In the genomic region with DNA sequence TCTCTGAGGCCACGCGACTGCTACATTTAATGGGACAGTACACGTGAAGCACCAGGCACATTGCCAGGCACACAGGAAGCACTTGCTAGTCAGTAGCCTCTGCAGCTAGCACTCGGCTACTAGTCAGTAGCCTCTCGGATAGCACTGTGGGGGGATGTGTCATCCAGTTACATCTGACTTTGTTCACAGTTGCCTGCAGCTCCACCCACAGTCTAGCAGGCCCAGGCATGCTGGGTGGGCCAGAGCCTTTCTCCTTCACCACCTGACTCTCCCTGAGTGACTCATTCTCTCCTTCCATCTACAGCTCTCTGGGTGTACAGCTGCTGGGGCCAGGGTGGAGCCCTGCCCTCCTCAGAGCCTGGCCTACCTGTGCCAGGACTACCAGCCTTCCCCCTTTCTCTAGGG, we compare ENCODE assay signal across 8 cellular contexts. TPM values are rescaled to one million over a fixed set of nuclear protein-coding genes. Genes with fewer than 3 reads are reported as not detected.
DNase-seq lines count a peak whose midpoint lies in the region; ATAC-seq, FAIRE-seq and TF ChIP-seq lines count a peak whose summit lies in the region.

No MANE protein-coding gene starts in this region.

- H3K4me1 ChIP-seq in K562 (replicated peaks in 1 of 2; ENCODE audit: control insufficient read depth in 2 of 2, insufficient read depth in 2 of 2, low read length in 2 of 2): peaks cover 3 to 27% of the 10 kb centered on the region in 2 experiments; a peak in 4 of 5 replicates
- peaks cover 16 to 44% of the 10 kb centered on the region in 2 donors for H3K4me1 ChIP-seq in mucosa of rectum (ENCODE audit: control insufficient read depth in 2 of 2, insufficient read depth in 2 of 2, low read length in 2 of 2)
- no peaks in the 10 kb centered on the region for H3K4me1 ChIP-seq in MM.1S (ENCODE audit: low read length)

- no peaks in the 10 kb centered on the region for H3K79me2 ChIP-seq in K562 (ENCODE audit: control insufficient read depth, insufficient read depth, low read length)
- no peaks in the 10 kb centered on the region for H3K79me2 ChIP-seq in MM.1S (ENCODE audit: low read length)

- no peak for TF ChIP-seq CTCF in GM13976 (IDR thresholded peaks at IDR 0.05; ENCODE audit: borderline replicate concordance, control extremely low read depth, extremely low read depth, insufficient read depth, missing control alignments)
- no peak for TF ChIP-seq CTCF in K562 (IDR thresholded peaks at IDR 0.05 in 2 of 3, conservative IDR thresholded peaks at IDR 0.05 in 1 of 3; ENCODE audit: insufficient read depth in 2 of 3, low read depth in 1 of 3, low read length in 3 of 3)
- TF ChIP-seq CTCF in MM.1S (IDR thresholded peaks at IDR 0.05; ENCODE audit: low read length): no peak

- no peak overlapping the region for H3K4me3 ChIP-seq in K562
- no peak overlapping the region for H3K4me3 ChIP-seq in mucosa of rectum (ENCODE audit: low read length in 2 of 2)
- H3K4me3 ChIP-seq in MM.1S (ENCODE audit: low read length): no peak overlapping the region

- WGBS in K562 (ENCODE audit: insufficient coverage, low coverage, missing lambda C conversion rate): 28% methylated on average over 5 of the region's 5 CpGs

- H3K9me3 ChIP-seq in K562 (replicated peaks; ENCODE audit: control insufficient read depth, insufficient read depth, low read depth, low read length): no peaks in the 10 kb centered on the region
- H3K9me3 ChIP-seq in mucosa of rectum (ENCODE audit: control insufficient read depth in 2 of 2, low read length in 2 of 2): no peaks in the 10 kb centered on the region
- H3K9me3 ChIP-seq in MM.1S (replicated peaks; ENCODE audit: insufficient read depth, low read length): no peaks in the 10 kb centered on the region

- intact Hi-C loops in K562 (cut with micrococcal nuclease): no loop called here

- H3K27ac ChIP-seq in K562 (ENCODE audit: extremely low read depth, low read depth, low read length) (no peak overlapping the region), mucosa of rectum (ENCODE audit: low read depth in 2 of 2, low read length in 2 of 2) (peak overlapping the region; percentile 73 to 82), MM.1S (ENCODE audit: low read length) (no peak overlapping the region)

- H3K36me3 ChIP-seq in K562 (ENCODE audit: control insufficient read depth, insufficient read depth, low read length): no peaks in the 10 kb centered on the region
- H3K36me3 ChIP-seq in mucosa of rectum (ENCODE audit: control insufficient read depth in 2 of 2, insufficient read depth in 2 of 2, low read length in 2 of 2): peaks cover 26 to 33% of the 10 kb centered on the region in 2 donors
- H3K36me3 ChIP-seq in MM.1S (replicated peaks; ENCODE audit: insufficient read depth, low read length): no peaks in the 10 kb centered on the region

- H2AFZ ChIP-seq in K562 (ENCODE audit: low read depth, low read length) (0 out of 2 replicates have a peak overlapping the region, but pooled peaks have one; percentile 1), MM.1S (ENCODE audit: low read length) (no peak overlapping the region)

- H4K20me1 ChIP-seq in K562 (replicated peaks; ENCODE audit: control insufficient read depth, insufficient read depth, low read length) (peaks cover 12% of the 10 kb centered on the region), MM.1S (ENCODE audit: insufficient read depth, low read length) (no peaks in the 10 kb centered on the region)

- no peaks in the 10 kb centered on the region for H3K9me2 ChIP-seq in MM.1S (replicated peaks; ENCODE audit: insufficient read depth, low read length)

- H3K4me2 ChIP-seq in K562 (ENCODE audit: insufficient read depth, low read length): no peak overlapping the region
- no peak overlapping the region for H3K4me2 ChIP-seq in MM.1S (ENCODE audit: low read depth, low read length)

- CTCF ChIA-PET in K562 (lab: Yijun Ruan, JAX; ENCODE audit: low intra/inter-chr PET ratio): no interaction called here

- no peaks in the 10 kb centered on the region for H3K9me1 ChIP-seq in K562 (ENCODE audit: control insufficient read depth, insufficient read depth, low read length)

- in situ Hi-C loops in GM13976 (cut with MboI; ENCODE audit: low sequenced_read_pairs, unreplicated experiment) (no loop called here), K562 (cut with MboI) (no loop called here)

- H3F3A ChIP-seq in MM.1S (ENCODE audit: insufficient read depth, low read length): no peaks in the 10 kb centered on the region

- H3K9ac ChIP-seq in K562 (ENCODE audit: insufficient read depth in 1 of 2, low read depth in 2 of 2, low read length in 2 of 2) (peak overlapping the region in 1 of 2 experiments; percentile 10; a peak in 1 of 4 replicates), mucosa of rectum (ENCODE audit: low read depth in 1 of 2, low read length in 2 of 2) (peak overlapping the region in 1 of 2 donors; percentile 22), MM.1S (ENCODE audit: low read length) (no peak overlapping the region)

- H3K27me3 ChIP-seq in K562 (ENCODE audit: control insufficient read depth in 2 of 2, insufficient read depth in 2 of 2, low read length in 2 of 2) (peaks cover 14 to 83% of the 10 kb centered on the region in 2 experiments; a peak in 4 of 5 replicates), mucosa of rectum (ENCODE audit: control insufficient read depth in 2 of 2, insufficient read depth in 2 of 2, low read length in 2 of 2) (no peaks in the 10 kb centered on the region), MM.1S (replicated peaks; ENCODE audit: insufficient read depth, low read length) (no peaks in the 10 kb centered on the region)

- no TSS peak for BruUV-seq in K562 (replicated peaks; lab: Mats Ljungman, UMichigan)

- ATAC-seq in HG03439 (IDR thresholded peaks at IDR 0.05; ENCODE audit: unreplicated experiment) (peak; percentile 88), K562 (peak; percentile 72)

- DNase-seq in GM13976 (ENCODE audit: low spot score): peak; percentile 79
- peak; percentile 31 for DNase-seq in OCI-M1 (lab: John Stamatoyannopoulos, UW)
- DNase-seq in K562 (ENCODE audit: extremely low read depth in 1 of 4, low spot score in 3 of 4): peak; percentile 72 to 78 (median 74)
- DNase-seq in ureter (ENCODE audit: low spot score): peak; percentile 90
- no peak for DNase-seq in NCI-H524 treated with DMSO at 0.1 percent for 48 hours (lab: John Stamatoyannopoulos, UW)
- no peak for DNase-seq in MM.1S

- no peak for TF ChIP-seq POLR2A in K562 (conservative IDR thresholded peaks at IDR 0.05)

- no peak for TF ChIP-seq RAD21 in K562 (CRISPR knock-in tag; conservative IDR thresholded peaks at IDR 0.05 in 1 of 2, IDR thresholded peaks at IDR 0.05 in 1 of 2)

- POLR2A ChIA-PET in K562 (lab: Yijun Ruan, JAX): interaction anchor here (0.7 to 2.4 kb wide), 3 partner anchors 10 to 353 kb away, joined by 3 to 9 read pairs (median 3); no protein-coding TSS in a partner anchor

- TF ChIP-seq EP300 in K562 (IDR thresholded peaks at IDR 0.05; ENCODE audit: low read length): no peak

- FAIRE-seq in K562 (lab: Jason Lieb, UNC): peak; percentile 90

TF ChIP-seq in K562, 482 proteins besides CTCF, POLR2A, EP300 and RAD21 (continues in another document):
- TF ChIP-seq MEIS2 (IDR thresholded peaks at IDR 0.05; ENCODE audit: partially characterized antibody): no peak
- TF ChIP-seq SMARCE1 (IDR thresholded peaks at IDR 0.05): 0 out of 2 replicates have a peak, but pooled peaks have one; percentile 49
- TF ChIP-seq CHD2 (IDR thresholded peaks at IDR 0.05; ENCODE audit: low read depth, low read length): no peak
- no peak for TF ChIP-seq KDM1A (IDR thresholded peaks at IDR 0.05)
- TF ChIP-seq MAX (CRISPR knock-in tag; IDR thresholded peaks at IDR 0.05): peak; percentile 57
- TF ChIP-seq ZNF511 (CRISPR knock-in tag; IDR thresholded peaks at IDR 0.05): 0 out of 2 replicates have a peak, but pooled peaks have one; percentile 13
- peak; percentile 84 for TF ChIP-seq JUND (IDR thresholded peaks at IDR 0.05; ENCODE audit: borderline replicate concordance, low read depth, low read length)
- TF ChIP-seq JUND (tag; IDR thresholded peaks at IDR 0.05; ENCODE audit: borderline replicate concordance, low read depth, low read length): peak; percentile 90
- no peak for TF ChIP-seq ETS2 (tag; IDR thresholded peaks at IDR 0.05; ENCODE audit: borderline replicate concordance, poor library complexity, severe bottlenecking)
- peak; percentile 81; the same call in 1 of the 2 replicates for TF ChIP-seq JUN (IDR thresholded peaks at IDR 0.05; ENCODE audit: borderline replicate concordance, low read depth, low read length)
- TF ChIP-seq JUN (CRISPR knock-in tag; IDR thresholded peaks at IDR 0.05; ENCODE audit: borderline replicate concordance): no peak
- TF ChIP-seq FOSL1 (tag; conservative IDR thresholded peaks at IDR 0.05): peak; percentile 97
- peak; percentile 29; the same call in 1 of the 2 replicates for TF ChIP-seq PHF8 (IDR thresholded peaks at IDR 0.05; ENCODE audit: borderline replicate concordance, low read length)
- TF ChIP-seq ZNF263 (CRISPR knock-in tag; IDR thresholded peaks at IDR 0.05; ENCODE audit: borderline replicate concordance): no peak

RNA-seq across cellular contexts. Expression of gene PTPRF, which starts 51.5 kb away (rescaled TPM):
- total RNA-seq in K562 (2011; cell fraction: chromatin; rRNA removed; ENCODE audit: low replicate concordance): 17.5 and 46.4 TPM in 2 replicates
- 18.8 and 22.8 TPM in 2 replicates for total RNA-seq in K562 (2011; cell fraction: nucleolus; rRNA removed)
- total RNA-seq in K562 (2011; cell fraction: nucleoplasm; rRNA removed): 14.9 and 27.1 TPM in 2 replicates
- total RNA-seq in K562 (2014; rRNA removed) (1.1 and 1.5 TPM in 2 replicates), K562 (2014; rRNA removed; fragmentation: Illumina TruSeq; extraction: Trizol) (0.41 and 1.1 TPM in 2 replicates), K562 (2015; rRNA removed; fragmentation: Illumina TruSeq; extraction: Trizol) (0.08 and 0.51 TPM in 2 replicates), K562 (2021) (3.3 and 4.2 TPM in 2 replicates), ureter (405 TPM)
- polyA plus RNA-seq in K562 (2011; rRNA removed) (4.3 and 12.0 TPM in 2 replicates), K562 (2014; fragmentation: Illumina TruSeq; extraction: Trizol) (1.1 and 1.4 TPM in 2 replicates), K562 (2014; fragmentation: Nextera tagmentation; extraction: Ambion mirVana) (under 1 TPM; 0.13 to 0.20 TPM), K562 (2014; rRNA removed) (0.90 and 1.2 TPM in 2 replicates)
- polyA plus RNA-seq in K562 (2011; cell fraction: cytosol; rRNA removed): 5.1 and 6.0 TPM in 2 replicates
- polyA plus RNA-seq in K562 (2011; cell fraction: nucleus; rRNA removed): 13.9 and 24.1 TPM in 2 replicates
- polyA plus RNA-seq in K562 (2012): 0.86 and 1.5 TPM in 2 replicates
- 8.6 and 12.7 TPM in 2 replicates for polyA minus RNA-seq in K562 (2011; rRNA and poly(A)+ RNA removed)
- 5.7 and 22.0 TPM in 2 replicates for polyA minus RNA-seq in K562 (2011; cell fraction: cytosol; rRNA and poly(A)+ RNA removed)
- polyA minus RNA-seq in K562 (2011; cell fraction: nucleus; rRNA and poly(A)+ RNA removed): 5.0 and 8.4 TPM in 2 replicates

Comparison
In these comparisons a context has a peak if more than half of its experiments do, and no peak if none do; other contexts are left out.
1. DNase-seq: peak in GM13976 (single experiment), OCI-M1 (single experiment), K562 (4 of 4) and ureter (single experiment); none in NCI-H524 treated with DMSO at 0.1 percent for 48 hours (single experiment) and MM.1S (single experiment).
2. H3K27ac ChIP-seq: peak in mucosa of rectum (2 of 2); none in K562 (single experiment) and MM.1S (single experiment).